1 cellular context compared by ENCODE assay signal in the genomic region with DNA sequence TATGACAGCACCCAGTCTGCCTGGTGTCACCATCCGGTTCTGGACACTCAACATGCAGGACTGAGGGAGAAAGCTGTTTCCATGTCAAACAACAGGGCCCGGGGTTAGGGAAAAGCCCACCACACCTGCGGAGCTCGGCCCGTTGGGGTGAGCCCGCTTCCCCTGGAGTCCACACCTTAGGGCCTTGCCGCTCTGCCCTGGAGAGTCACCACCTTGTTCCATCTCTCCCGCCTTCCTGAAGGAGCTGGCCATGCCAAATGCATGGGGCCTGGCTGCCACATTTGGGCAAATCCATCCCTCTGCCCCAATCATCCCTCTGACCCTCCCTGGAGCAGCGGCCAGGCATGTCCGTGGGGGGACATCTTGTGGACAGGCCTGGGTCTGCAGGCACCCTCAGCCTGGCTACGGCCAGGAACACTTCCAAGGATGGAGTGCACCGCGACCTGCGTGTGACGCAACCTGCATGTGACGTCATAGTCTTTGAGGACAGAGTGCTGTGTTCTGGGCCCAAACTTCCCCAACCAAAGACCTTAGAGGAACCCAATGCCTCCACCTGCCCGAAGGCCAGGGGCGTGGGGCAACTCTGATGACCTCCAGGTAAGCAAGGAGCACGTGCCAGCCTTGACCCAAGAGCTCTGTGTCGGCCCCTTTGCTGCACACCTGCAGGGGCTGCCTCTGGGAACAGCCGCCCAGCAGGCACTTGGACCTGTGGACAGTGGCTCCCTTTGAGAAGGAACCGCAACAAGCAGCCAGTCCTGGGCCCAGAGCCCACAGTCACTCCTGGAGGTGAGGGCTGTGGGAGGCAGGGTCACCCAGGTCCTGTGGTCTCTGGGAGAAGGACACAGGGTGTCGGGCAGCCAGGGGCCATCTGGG.
TF ChIP-seq lines count a peak whose summit lies in the region.

No MANE protein-coding gene starts in this region.

TF ChIP-seq in GM12878, 131 proteins besides CTCF, POLR2A, EP300 and RAD21:
- TF ChIP-seq WRNIP1 (IDR thresholded peaks at IDR 0.05; ENCODE audit: borderline replicate concordance, low read depth, low read length), result no peak
- no peak for TF ChIP-seq BCL11A (IDR thresholded peaks at IDR 0.05; ENCODE audit: low read depth, low read length)
- no peak for TF ChIP-seq SIN3A (IDR thresholded peaks at IDR 0.05; ENCODE audit: low read depth, low read length)
- TF ChIP-seq, protein P1, sequence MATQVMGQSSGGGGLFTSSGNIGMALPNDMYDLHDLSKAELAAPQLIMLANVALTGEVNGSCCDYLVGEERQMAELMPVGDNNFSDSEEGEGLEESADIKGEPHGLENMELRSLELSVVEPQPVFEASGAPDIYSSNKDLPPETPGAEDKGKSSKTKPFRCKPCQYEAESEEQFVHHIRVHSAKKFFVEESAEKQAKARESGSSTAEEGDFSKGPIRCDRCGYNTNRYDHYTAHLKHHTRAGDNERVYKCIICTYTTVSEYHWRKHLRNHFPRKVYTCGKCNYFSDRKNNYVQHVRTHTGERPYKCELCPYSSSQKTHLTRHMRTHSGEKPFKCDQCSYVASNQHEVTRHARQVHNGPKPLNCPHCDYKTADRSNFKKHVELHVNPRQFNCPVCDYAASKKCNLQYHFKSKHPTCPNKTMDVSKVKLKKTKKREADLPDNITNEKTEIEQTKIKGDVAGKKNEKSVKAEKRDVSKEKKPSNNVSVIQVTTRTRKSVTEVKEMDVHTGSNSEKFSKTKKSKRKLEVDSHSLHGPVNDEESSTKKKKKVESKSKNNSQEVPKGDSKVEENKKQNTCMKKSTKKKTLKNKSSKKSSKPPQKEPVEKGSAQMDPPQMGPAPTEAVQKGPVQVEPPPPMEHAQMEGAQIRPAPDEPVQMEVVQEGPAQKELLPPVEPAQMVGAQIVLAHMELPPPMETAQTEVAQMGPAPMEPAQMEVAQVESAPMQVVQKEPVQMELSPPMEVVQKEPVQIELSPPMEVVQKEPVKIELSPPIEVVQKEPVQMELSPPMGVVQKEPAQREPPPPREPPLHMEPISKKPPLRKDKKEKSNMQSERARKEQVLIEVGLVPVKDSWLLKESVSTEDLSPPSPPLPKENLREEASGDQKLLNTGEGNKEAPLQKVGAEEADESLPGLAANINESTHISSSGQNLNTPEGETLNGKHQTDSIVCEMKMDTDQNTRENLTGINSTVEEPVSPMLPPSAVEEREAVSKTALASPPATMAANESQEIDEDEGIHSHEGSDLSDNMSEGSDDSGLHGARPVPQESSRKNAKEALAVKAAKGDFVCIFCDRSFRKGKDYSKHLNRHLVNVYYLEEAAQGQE (IDR thresholded peaks at IDR 0.05; ENCODE audit: low read depth, low read length), result no peak
- no peak for TF ChIP-seq POU2F2 (IDR thresholded peaks at IDR 0.05; ENCODE audit: borderline replicate concordance, low read depth, low read length)
